14 cellular contexts compared by ENCODE assay signal in the genomic region with DNA sequence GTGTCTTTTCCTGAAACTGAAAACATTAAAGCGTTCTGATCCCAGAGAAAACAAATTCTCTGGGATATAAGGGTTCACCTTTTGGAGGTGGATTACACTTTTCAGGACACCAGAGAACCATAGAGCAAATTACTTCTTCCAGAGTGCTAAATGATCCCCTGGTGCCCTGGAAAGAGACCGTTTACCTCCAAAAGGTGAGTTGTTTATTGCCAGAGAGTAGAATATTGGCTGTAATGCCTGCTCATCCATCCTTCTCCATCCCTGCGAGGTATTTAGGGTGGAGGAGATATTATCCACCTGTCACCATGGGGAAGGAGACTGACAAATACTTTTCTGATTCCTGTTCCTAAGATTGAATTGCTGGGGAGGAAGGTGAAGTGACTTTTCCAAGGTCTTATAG. TPM values are rescaled to one million over a fixed set of nuclear protein-coding genes. Genes with fewer than 3 reads are reported as not detected.
DNase-seq lines count a peak whose midpoint lies in the region; ATAC-seq and TF ChIP-seq lines count a peak whose summit lies in the region.
"Had no signal": no experiment of that assay in that cellular context is flagged by ENCODE, and none has a peak within 500 bp of the region (broad histone marks: within the 10 kb centered on the region; RNA-seq: fewer than 3 reads in every experiment).

No MANE protein-coding gene starts in this region.

- no peaks in the 10 kb centered on the region for H3K27me3 Mint-ChIP-seq in stimulated activated memory B cell treated with anti-CD40 and anti-IgM and Interleukin-4, amounts not matched to agents 10 μg/mL and 1 μg/mL and 100 μg/mL, for 72 hours

- WGBS in testis, 2 donors, result 34 to 37% methylated on average over 3 of the region's 3 CpGs

- intact Hi-C loops in colonic mucosa (cut with DNase I) (no loop called here), testis (cut with DNase I; ENCODE audit: low total_unique reads) (no loop called here)

- H3K4me3 Mint-ChIP-seq in stimulated activated memory B cell treated with anti-CD40 and anti-IgM and Interleukin-4, amounts not matched to agents 10 μg/mL and 1 μg/mL and 100 μg/mL, for 72 hours, result no peak overlapping the region
- H3K4me3 Mint-ChIP-seq: effector memory CD8-positive, alpha-beta T cell had no signal

- TF ChIP-seq POLR2A in testis (IDR thresholded peaks at IDR 0.05), result no peak

- H3K9me3 Mint-ChIP-seq in stimulated activated memory B cell treated with anti-CD40 and anti-IgM and Interleukin-4, amounts not matched to agents 10 μg/mL and 1 μg/mL and 100 μg/mL, for 72 hours, result no peaks in the 10 kb centered on the region
- H3K9me3 Mint-ChIP-seq: effector memory CD8-positive, alpha-beta T cell had no signal

- H3K9me3 ChIP-seq in HUES6 (ENCODE audit: control insufficient read depth, insufficient read depth, low read depth, low read length), result no peaks in the 10 kb centered on the region
- H3K9me3 ChIP-seq in colonic mucosa, result no peaks in the 10 kb centered on the region
- H3K9me3 ChIP-seq in muscle layer of duodenum (ENCODE audit: control insufficient read depth in 1 of 2, low read length in 2 of 2), result no peaks in the 10 kb centered on the region
- H3K9me3 ChIP-seq in testis, result no peaks in the 10 kb centered on the region

- H3K36me3 ChIP-seq in HUES6 (ENCODE audit: control insufficient read depth, insufficient read depth, low read length), result peaks cover 12% of the 10 kb centered on the region
- H3K36me3 ChIP-seq in colonic mucosa, result no peaks in the 10 kb centered on the region
- no peaks in the 10 kb centered on the region for H3K36me3 ChIP-seq in muscle layer of duodenum (ENCODE audit: control insufficient read depth in 1 of 2, insufficient read depth in 2 of 2, low read length in 2 of 2)
- no peaks in the 10 kb centered on the region for H3K36me3 ChIP-seq in testis (ENCODE audit: low read depth, missing control alignments)

- H3K4me3 ChIP-seq in HUES6 (ENCODE audit: low read depth, low read length) (peak overlapping the region; percentile 38; the same call in 1 of the 2 replicates), colonic mucosa (no peak overlapping the region), muscle layer of duodenum (ENCODE audit: low read depth in 1 of 2, low read length in 2 of 2) (peak overlapping the region; percentile 28 to 47), testis (no peak overlapping the region)
- H3K4me3 ChIP-seq: K562 had no signal

- no peak for ATAC-seq in stimulated activated memory B cell treated with anti-CD40 and anti-IgM and Interleukin-4, amounts not matched to agents 10 μg/mL and 1 μg/mL and 100 μg/mL, for 72 hours
- ATAC-seq: activated CD4-positive, CD25-positive, alpha-beta regulatory T cell treated with anti-CD3 and anti-CD28 coated beads, Interleukin-2, amount 50 U/mL, for 24 hours; effector memory CD8-positive, alpha-beta T cell; K562 had no signal

- H3K27me3 ChIP-seq in HUES6 (ENCODE audit: control insufficient read depth, insufficient read depth, low read length) (no peaks in the 10 kb centered on the region), colonic mucosa (no peaks in the 10 kb centered on the region), muscle layer of duodenum (ENCODE audit: low read depth, low read length) (no peaks in the 10 kb centered on the region), testis (no peaks in the 10 kb centered on the region)

- DNase-seq in colonic mucosa (no peak), testis (no peak), superior temporal gyrus (ENCODE audit: extremely low spot score) (no peak), HCEC 1CT (no peak)
- no peak for DNase-seq in stimulated activated naive CD4-positive, alpha-beta T cell (lab: John Stamatoyannopoulos, UW)
- DNase-seq: activated T-cell treated with anti-CD3 and anti-CD28 coated beads, Interleukin-2, amount 50 U/mL, for 1 hour; effector memory CD8-positive, alpha-beta T cell; NCI-H1930 had no signal

- H3K4me1 ChIP-seq in HUES6 (ENCODE audit: control insufficient read depth, insufficient read depth, low read length), result peaks cover 87% of the 10 kb centered on the region
- peaks cover 6% of the 10 kb centered on the region for H3K4me1 ChIP-seq in colonic mucosa
- peaks cover 19 to 74% of the 10 kb centered on the region in 2 donors for H3K4me1 ChIP-seq in muscle layer of duodenum (ENCODE audit: control insufficient read depth in 1 of 2, insufficient read depth in 2 of 2, low read length in 2 of 2)
- H3K4me1 ChIP-seq in testis, result no peaks in the 10 kb centered on the region

- no peaks in the 10 kb centered on the region for H3K36me3 Mint-ChIP-seq in stimulated activated memory B cell treated with anti-CD40 and anti-IgM and Interleukin-4, amounts not matched to agents 10 μg/mL and 1 μg/mL and 100 μg/mL, for 72 hours
- H3K36me3 Mint-ChIP-seq: CD14-positive monocyte had no signal

- H3K9ac ChIP-seq in HUES6 (ENCODE audit: low read length), result peak overlapping the region; percentile 36
- H3K9ac ChIP-seq in colonic mucosa (ENCODE audit: low read depth in 2 of 2, low read length in 2 of 2), result no peak overlapping the region

- TF ChIP-seq CTCF in colonic mucosa (IDR thresholded peaks at IDR 0.05) (no peak), testis (IDR thresholded peaks at IDR 0.05) (no peak)

- peak overlapping the region; percentile 83 for H3K27ac ChIP-seq in HUES6 (ENCODE audit: low read depth, low read length)
- H3K27ac ChIP-seq in colonic mucosa, result peak overlapping the region; percentile 61
- peak overlapping the region; percentile 63 for H3K27ac ChIP-seq in muscle layer of duodenum (ENCODE audit: low read length)
- peak overlapping the region; percentile 48 to 75 for H3K27ac ChIP-seq in testis

- H3K27ac Mint-ChIP-seq in stimulated activated memory B cell treated with anti-CD40 and anti-IgM and Interleukin-4, amounts not matched to agents 10 μg/mL and 1 μg/mL and 100 μg/mL, for 72 hours, result no peak overlapping the region
- H3K27ac Mint-ChIP-seq: effector memory CD8-positive, alpha-beta T cell had no signal

- no peaks in the 10 kb centered on the region for H3K4me1 Mint-ChIP-seq in stimulated activated memory B cell treated with anti-CD40 and anti-IgM and Interleukin-4, amounts not matched to agents 10 μg/mL and 1 μg/mL and 100 μg/mL, for 72 hours

RNA-seq across cellular contexts. Expression of a gene that starts 30.4 kb away (rescaled TPM):
- total RNA-seq in colonic mucosa, result 10 to 100 TPM; 27.2 to 53.7 TPM
- total RNA-seq in testis, result 10 to 100 TPM; 20.3 to 25.0 TPM
- polyA plus RNA-seq in testis (ENCODE audit: insufficient read depth, low read depth, low replicate concordance), result 20.2 TPM
- polyA plus RNA-seq: CD14-positive monocyte had no signal

Comparison
In these comparisons a context has a peak if more than half of its experiments do, and no peak if none do; other contexts are left out.
1. H3K4me3 ChIP-seq: peak in HUES6 (single experiment) and muscle layer of duodenum (2 of 2); none in colonic mucosa (single experiment) and testis (0 of 2).
2. Peak in every context shown above with its lines, with median percentiles within 50 percentile points of each other: H3K27ac ChIP-seq.